ENCODE assay signal across 8 cellular contexts in the genomic region with DNA sequence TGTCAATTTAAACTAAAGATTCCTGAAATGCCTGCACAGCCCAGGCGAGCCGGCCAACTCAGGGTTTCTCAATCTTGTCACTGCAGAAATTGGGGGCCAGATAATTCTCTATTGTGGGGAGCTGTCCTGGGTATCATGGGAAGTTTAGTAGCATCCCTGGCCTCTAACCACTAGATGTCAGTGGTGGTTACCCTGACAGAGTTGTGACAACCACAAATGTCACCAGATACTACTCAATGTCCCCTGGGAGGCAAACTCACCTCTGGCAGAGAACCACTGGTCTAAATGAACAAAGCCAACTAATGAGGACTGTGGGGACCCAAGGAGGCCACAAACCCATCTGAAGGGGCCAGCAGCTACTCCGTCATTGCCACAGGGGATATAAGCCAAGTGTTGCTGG.
DNase-seq lines count a peak whose midpoint lies in the region; ATAC-seq, FAIRE-seq and TF ChIP-seq lines count a peak whose summit lies in the region.

No MANE protein-coding gene starts in this region.

- H3K4me3 ChIP-seq in astrocyte (ENCODE audit: insufficient read depth, low read depth, low read length) (no peak overlapping the region), lower leg skin (ENCODE audit: low read depth, poor library complexity, severe bottlenecking) (no peak overlapping the region)

- no peak overlapping the region for H3K4me2 ChIP-seq in astrocyte (ENCODE audit: low read length)

- H3K27ac Mint-ChIP-seq in astrocyte (ENCODE audit: unreplicated experiment), result no peak overlapping the region

- intact Hi-C loops in lower leg skin (cut with DNase I; ENCODE audit: low total_unique reads), result loop anchor here (5.0 to 10.0 kb wide), 2 partner anchors 59 to 361 kb away; no protein-coding TSS in a partner anchor

- no peak for TF ChIP-seq POLR2A in lower leg skin (IDR thresholded peaks at IDR 0.05)

- H2AFZ ChIP-seq in astrocyte (ENCODE audit: low read depth, low read length), result no peak overlapping the region

- DNase-seq in DMS53 treated with DMSO at 0.1 percent for 48 hours (lab: John Stamatoyannopoulos, UW; ENCODE audit: unreplicated experiment) (peak; percentile 26), NOMO-1 treated with dmso at 0.1 percent for 144 hours (lab: John Stamatoyannopoulos, UW; ENCODE audit: unreplicated experiment) (peak; percentile 14), astrocyte (ENCODE audit: low read depth) (no peak), iPS-NIHi11 (ENCODE audit: low spot score) (peak; percentile 68), lower leg skin (ENCODE audit: low spot score in 2 of 2) (no peak)
- peak; percentile 34 for DNase-seq in stimulated activated CD8-positive, alpha-beta memory T cell treated with anti-CD3 and anti-CD28 coated beads, Interleukin-4, amount 100 ng/mL, for 48 hours

- H3K27ac ChIP-seq in astrocyte (ENCODE audit: low read depth, low read length), result no peak overlapping the region

- no peaks in the 10 kb centered on the region for H3K36me3 Mint-ChIP-seq in astrocyte (ENCODE audit: low read depth, unreplicated experiment)

- 38 to 46% methylated on average over 3 of the region's 3 CpGs for WGBS in lower leg skin, 2 donors

- ATAC-seq in GM19043 (IDR thresholded peaks at IDR 0.05; ENCODE audit: low read depth, unreplicated experiment) (peak; percentile 61), HG03460 (IDR thresholded peaks at IDR 0.05; ENCODE audit: unreplicated experiment) (peak; percentile 89)

- peaks cover 3% of the 10 kb centered on the region for H3K9me3 Mint-ChIP-seq in astrocyte (ENCODE audit: unreplicated experiment)

- no peaks in the 10 kb centered on the region for H3K9me3 ChIP-seq in astrocyte (ENCODE audit: insufficient read depth, low read depth, low read length)

- H3K4me1 Mint-ChIP-seq in astrocyte (ENCODE audit: low read depth, unreplicated experiment), result peaks cover 3% of the 10 kb centered on the region

- H3K4me3 Mint-ChIP-seq in astrocyte (ENCODE audit: unreplicated experiment), result no peak overlapping the region

- H3K79me2 ChIP-seq in astrocyte (ENCODE audit: insufficient read depth, low read length), result no peaks in the 10 kb centered on the region

- peaks cover 13% of the 10 kb centered on the region for H3K27me3 ChIP-seq in astrocyte (ENCODE audit: insufficient read depth, low read length)

- no peaks in the 10 kb centered on the region for H4K20me1 ChIP-seq in astrocyte (ENCODE audit: insufficient read depth, low read length)

- TF ChIP-seq CTCF in astrocyte (IDR thresholded peaks at IDR 0.05; ENCODE audit: insufficient read depth, low read depth, low read length) (peak; percentile 58), lower leg skin (IDR thresholded peaks at IDR 0.05) (no peak)

- peaks cover 7% of the 10 kb centered on the region for H3K27me3 Mint-ChIP-seq in astrocyte (ENCODE audit: low read depth, unreplicated experiment)

- H3K9ac ChIP-seq in astrocyte (ENCODE audit: low read length), result no peak overlapping the region

- no peak for FAIRE-seq in astrocyte (lab: Jason Lieb, UNC)

- peaks cover 8% of the 10 kb centered on the region for H3K4me1 ChIP-seq in astrocyte (ENCODE audit: insufficient read depth, low read length)

- no peaks in the 10 kb centered on the region for H3K36me3 ChIP-seq in astrocyte (ENCODE audit: insufficient read depth, low read length)

Comparison
In these comparisons a context has a peak if more than half of its experiments do, and no peak if none do; other contexts are left out.
1. DNase-seq: peak in DMS53 treated with DMSO at 0.1 percent for 48 hours (single experiment), NOMO-1 treated with dmso at 0.1 percent for 144 hours (single experiment), iPS-NIHi11 (single experiment) and stimulated activated CD8-positive, alpha-beta memory T cell treated with anti-CD3 and anti-CD28 coated beads, Interleukin-4, amount 100 ng/mL, for 48 hours (single experiment); none in astrocyte (single experiment) and lower leg skin (0 of 2).